ENCODE assay signal across 22 cellular contexts in genomic region chr10:60604356-60604755, GRCh38.
DNase-seq lines count a peak whose midpoint lies in the region; ATAC-seq and TF ChIP-seq lines count a peak whose summit lies in the region.
"Had no signal": no experiment of that assay in that cellular context is flagged by ENCODE, and none has a peak within 500 bp of the region (broad histone marks: within the 10 kb centered on the region; RNA-seq: fewer than 3 reads in every experiment).

No MANE protein-coding gene starts in this region.

- H3K4me3 ChIP-seq in fibroblast of pulmonary artery (replicated peaks; ENCODE audit: low read depth, low read length): no peak overlapping the region
- H3K4me3 ChIP-seq in neural progenitor cell: no peak overlapping the region
- H3K4me3 ChIP-seq in SJCRH30: no peak overlapping the region
- H3K4me3 ChIP-seq: stomach had no signal

- no peaks in the 10 kb centered on the region for H3K4me1 ChIP-seq in neural progenitor cell
- no peaks in the 10 kb centered on the region for H3K4me1 ChIP-seq in SJCRH30
- H3K4me1 ChIP-seq: stomach had no signal

- peak; percentile 25 for DNase-seq in DMS53 (lab: John Stamatoyannopoulos, UW)
- no peak for DNase-seq in DMS53 treated with DMSO at 0.1 percent for 48 hours (lab: John Stamatoyannopoulos, UW; ENCODE audit: unreplicated experiment)
- DNase-seq in amniotic epithelial cell (ENCODE audit: low read depth): peak; percentile 3
- peak; percentile 31 for DNase-seq in fibroblast of pulmonary artery (ENCODE audit: low read depth)
- DNase-seq in neural progenitor cell (ENCODE audit: low spot score): no peak
- DNase-seq in NCI-H2081 treated with DMSO at 0.1 percent for 48 hours (lab: John Stamatoyannopoulos, UW): no peak
- no peak for DNase-seq in SJCRH30
- DNase-seq: 8988T; activated CD8-positive, alpha-beta memory T cell treated with anti-CD3 and anti-CD28 coated beads, Interleukin-2, amount 50 U/mL, for 48 hours; activated effector memory CD4-positive, alpha-beta T cell treated with anti-CD3 and anti-CD28 coated beads, Interleukin-2, amount 50 U/mL, for 16 hours; AML-193; central memory CD4-positive, alpha-beta T cell; NCI-H1092 treated with DMSO at 0.1 percent for 48 hours; NCI-H69; SIG-M5; stimulated activated CD4-positive, alpha-beta T cell treated with anti-CD3 and anti-CD28 coated beads, Interleukin-4, amount 100 ng/mL, for 4 hours; stomach had no signal

- no peak for ATAC-seq in HG02610 (IDR thresholded peaks at IDR 0.05; ENCODE audit: unreplicated experiment)
- ATAC-seq: HCT116 had no signal

- H3K27me3 ChIP-seq in neural progenitor cell: no peaks in the 10 kb centered on the region
- H3K27me3 ChIP-seq in SJCRH30: no peaks in the 10 kb centered on the region
- H3K27me3 ChIP-seq: neutrophil, stomach had no signal

- H3K36me3 Mint-ChIP-seq in neural progenitor cell: no peaks in the 10 kb centered on the region

- H3K27ac ChIP-seq in neural progenitor cell (no peak overlapping the region), SJCRH30 (no peak overlapping the region)
- H3K27ac ChIP-seq: neutrophil, stomach, VCaP had no signal

- H3F3A ChIP-seq in neural progenitor cell (ENCODE audit: low read depth): no peaks in the 10 kb centered on the region

- H3K4me1 Mint-ChIP-seq in neural progenitor cell: peaks cover 27% of the 10 kb centered on the region

- no peak overlapping the region for H3K4me3 Mint-ChIP-seq in neural progenitor cell
- H3K4me3 Mint-ChIP-seq: T-helper 1 cell treated with Interleukin-12 subunit alpha and Interleukin-12 subunit beta and Interleukin-4 antibody, amounts not matched to agents 30 μg/mL and 1 μg/mL, for 36 hours had no signal

- H3K9ac ChIP-seq in neural progenitor cell: no peak overlapping the region

- H3K9me3 Mint-ChIP-seq in neural progenitor cell: no peaks in the 10 kb centered on the region
- H3K9me3 Mint-ChIP-seq: T-helper 1 cell treated with Interleukin-12 subunit alpha and Interleukin-12 subunit beta and Interleukin-4 antibody, amounts not matched to agents 30 μg/mL and 1 μg/mL, for 36 hours had no signal

- H3K36me3 ChIP-seq in neural progenitor cell (no peaks in the 10 kb centered on the region), SJCRH30 (no peaks in the 10 kb centered on the region)
- H3K36me3 ChIP-seq: neutrophil, stomach had no signal

- H3K9me3 ChIP-seq in neural progenitor cell (ENCODE audit: low read depth) (no peaks in the 10 kb centered on the region), SJCRH30 (replicated peaks) (no peaks in the 10 kb centered on the region)
- H3K9me3 ChIP-seq: neutrophil, stomach had no signal

- H3K4me2 ChIP-seq in neural progenitor cell: no peak overlapping the region

- H3K79me2 ChIP-seq in neural progenitor cell (ENCODE audit: low read depth): no peaks in the 10 kb centered on the region

- TF ChIP-seq CTCF in fibroblast of pulmonary artery (IDR thresholded peaks at IDR 0.05; ENCODE audit: low read length, missing control alignments) (no peak), neural progenitor cell (IDR thresholded peaks at IDR 0.05) (no peak)

- peaks cover 4% of the 10 kb centered on the region for H3K27me3 Mint-ChIP-seq in neural progenitor cell (ENCODE audit: insufficient read depth, low read depth)

- H4K20me1 ChIP-seq in neural progenitor cell (ENCODE audit: low read depth): no peaks in the 10 kb centered on the region

- H3K27ac Mint-ChIP-seq in neural progenitor cell: peak overlapping the region; percentile 28
- H3K27ac Mint-ChIP-seq: T-helper 1 cell treated with Interleukin-12 subunit alpha and Interleukin-12 subunit beta and Interleukin-4 antibody, amounts not matched to agents 30 μg/mL and 1 μg/mL, for 36 hours had no signal

- H2AFZ ChIP-seq in neural progenitor cell (replicated peaks): no peak overlapping the region

Comparison
In these comparisons a context has a peak if more than half of its experiments do, and no peak if none do; other contexts are left out.
1. DNase-seq: peak in DMS53 (single experiment), amniotic epithelial cell (single experiment) and fibroblast of pulmonary artery (single experiment); none in DMS53 treated with DMSO at 0.1 percent for 48 hours (single experiment), neural progenitor cell (single experiment), NCI-H2081 treated with DMSO at 0.1 percent for 48 hours (single experiment) and SJCRH30 (0 of 2).